11 cellular contexts compared by ENCODE assay signal in genomic region chr9:130766904-130767262, GRCh38.
DNase-seq lines count a peak whose midpoint lies in the region; ATAC-seq, FAIRE-seq and TF ChIP-seq lines count a peak whose summit lies in the region.
"Had no signal": no experiment of that assay in that cellular context is flagged by ENCODE, and none has a peak within 500 bp of the region (broad histone marks: within the 10 kb centered on the region; RNA-seq: fewer than 3 reads in every experiment).

No MANE protein-coding gene starts in this region.

- H3K4me3 ChIP-seq in K562 (no peak overlapping the region), thyroid gland (replicated peaks in 1 of 3) (no peak overlapping the region)

- TF ChIP-seq CTCF in K562 (IDR thresholded peaks at IDR 0.05 in 2 of 3, conservative IDR thresholded peaks at IDR 0.05 in 1 of 3; ENCODE audit: insufficient read depth in 2 of 3, low read depth in 1 of 3, low read length in 3 of 3), result no peak
- TF ChIP-seq CTCF in thyroid gland (IDR thresholded peaks at IDR 0.05), result no peak

- no TSS peak for BruUV-seq in K562 (replicated peaks; lab: Mats Ljungman, UMichigan)

- H3K9me3 Mint-ChIP-seq in activated T-cell treated with anti-CD3 and anti-CD28 coated beads, Interleukin-2, amount 50 U/mL, for 72 hours, result no peaks in the 10 kb centered on the region

- H3K27me3 ChIP-seq in K562 (ENCODE audit: control insufficient read depth in 2 of 2, insufficient read depth in 2 of 2, low read length in 2 of 2) (no peaks in the 10 kb centered on the region), thyroid gland (no peaks in the 10 kb centered on the region)

- TF ChIP-seq RAD21 in K562 (CRISPR knock-in tag; conservative IDR thresholded peaks at IDR 0.05 in 1 of 2, IDR thresholded peaks at IDR 0.05 in 1 of 2), result no peak

- no peaks in the 10 kb centered on the region for H3K9me1 ChIP-seq in K562 (ENCODE audit: control insufficient read depth, insufficient read depth, low read length)

- POLR2A ChIA-PET in K562 (lab: Yijun Ruan, JAX), result interaction anchor here (0.5 to 5.9 kb wide), 19 partner anchors 10 to 358 kb away, joined by 3 to 60 read pairs (median 4); partner anchors contain the start of gene NUP214

- H3K4me1 Mint-ChIP-seq in activated T-cell treated with anti-CD3 and anti-CD28 coated beads, Interleukin-2, amount 50 U/mL, for 72 hours (ENCODE audit: low read depth), result peaks cover 46% of the 10 kb centered on the region

- H3K4me1 ChIP-seq in K562 (replicated peaks in 1 of 2; ENCODE audit: control insufficient read depth in 2 of 2, insufficient read depth in 2 of 2, low read length in 2 of 2), result peaks cover 6 to 9% of the 10 kb centered on the region in 2 experiments; a peak in 4 of 5 replicates
- peaks cover 14 to 39% of the 10 kb centered on the region in 2 donors for H3K4me1 ChIP-seq in thyroid gland

- H3K9me3 ChIP-seq in K562 (replicated peaks; ENCODE audit: control insufficient read depth, insufficient read depth, low read depth, low read length) (no peaks in the 10 kb centered on the region), thyroid gland (no peaks in the 10 kb centered on the region)

- FAIRE-seq in K562 (lab: Jason Lieb, UNC), result no peak

- H4K20me1 ChIP-seq in K562 (replicated peaks; ENCODE audit: control insufficient read depth, insufficient read depth, low read length), result peaks cover 16% of the 10 kb centered on the region

- no peaks in the 10 kb centered on the region for H3K27me3 Mint-ChIP-seq in activated T-cell treated with anti-CD3 and anti-CD28 coated beads, Interleukin-2, amount 50 U/mL, for 72 hours (ENCODE audit: low read depth)

- no peak overlapping the region for H3K4me3 Mint-ChIP-seq in activated T-cell treated with anti-CD3 and anti-CD28 coated beads, Interleukin-2, amount 50 U/mL, for 72 hours

- no peak overlapping the region for H3K4me2 ChIP-seq in K562 (ENCODE audit: insufficient read depth, low read length)

- H3K9ac ChIP-seq in K562 (ENCODE audit: insufficient read depth in 1 of 2, low read depth in 2 of 2, low read length in 2 of 2), result peak overlapping the region in 1 of 2 experiments; percentile 3; a peak in 1 of 4 replicates

- H3K27ac Mint-ChIP-seq in activated T-cell treated with anti-CD3 and anti-CD28 coated beads, Interleukin-2, amount 50 U/mL, for 72 hours, result peak overlapping the region; percentile 21

- in situ Hi-C loops in K562 (cut with MboI), result loop anchor here (5.0 kb wide), 1 partner anchor 50 kb away; no protein-coding TSS in a partner anchor

- DNase-seq in activated T-cell treated with anti-CD3 and anti-CD28 coated beads, Interleukin-2, amount 50 U/mL, for 72 hours, result no peak
- no peak for DNase-seq in activated T-cell treated with anti-CD3 and anti-CD28 coated beads, Interleukin-2, amount 50 U/mL, for 1 hour
- no peak for DNase-seq in K562 (ENCODE audit: extremely low read depth in 1 of 4, low spot score in 3 of 4)
- peak; percentile 20 for DNase-seq in mucosa of gallbladder (ENCODE audit: low spot score)
- DNase-seq in thyroid gland, result no peak
- no peak for DNase-seq in central memory CD4-positive, alpha-beta T cell
- DNase-seq: NCI-H2107, WERI-Rb-1 had no signal

- H3K27ac ChIP-seq in K562 (ENCODE audit: extremely low read depth, low read depth, low read length), result no peak overlapping the region
- peak overlapping the region; percentile 41 to 89 (median 80) for H3K27ac ChIP-seq in thyroid gland
- H3K27ac ChIP-seq: WERI-Rb-1 had no signal

- peaks cover 21% of the 10 kb centered on the region for H3K36me3 ChIP-seq in K562 (ENCODE audit: control insufficient read depth, insufficient read depth, low read length)
- no peaks in the 10 kb centered on the region for H3K36me3 ChIP-seq in thyroid gland
- H3K36me3 ChIP-seq: WERI-Rb-1 had no signal

- TF ChIP-seq POLR2A in K562 (conservative IDR thresholded peaks at IDR 0.05) (no peak), thyroid gland (IDR thresholded peaks at IDR 0.05) (no peak)

- TF ChIP-seq EP300 in K562 (IDR thresholded peaks at IDR 0.05; ENCODE audit: low read length), result no peak

- intact Hi-C loops in K562 (cut with micrococcal nuclease) (no loop called here), thyroid gland (cut with DNase I) (loop anchor here (5.0 to 10.0 kb wide), 2 partner anchors 52 to 170 kb away; partner anchors contain the start of gene FIBCD1)

- H3K79me2 ChIP-seq in K562 (ENCODE audit: control insufficient read depth, insufficient read depth, low read length), result no peaks in the 10 kb centered on the region

- WGBS in K562 (ENCODE audit: insufficient coverage, low coverage, missing lambda C conversion rate), result 73% methylated on average over 4 of the region's 4 CpGs
- WGBS in thyroid gland, 2 donors, result 71 to 75% methylated on average over 4 of the region's 4 CpGs

- H2AFZ ChIP-seq in K562 (ENCODE audit: low read depth, low read length), result no peak overlapping the region

- H3K36me3 Mint-ChIP-seq in activated T-cell treated with anti-CD3 and anti-CD28 coated beads, Interleukin-2, amount 50 U/mL, for 72 hours (ENCODE audit: insufficient read depth in 2 of 2), result no peaks in the 10 kb centered on the region

- CTCF ChIA-PET in K562 (lab: Yijun Ruan, JAX; ENCODE audit: low intra/inter-chr PET ratio), result interaction anchor here (12.9 kb wide), 1 partner anchor 94 kb away, joined by 636 read pairs; no protein-coding TSS in a partner anchor

- ATAC-seq in activated T-cell treated with anti-CD3 and anti-CD28 coated beads, Interleukin-2, amount 50 U/mL, for 72 hours (replicated peaks in 1 of 2), result no peak
- ATAC-seq in K562 (no peak), HG03045 (IDR thresholded peaks at IDR 0.05; ENCODE audit: unreplicated experiment) (no peak), GM18867 (IDR thresholded peaks at IDR 0.05; ENCODE audit: unreplicated experiment) (no peak)
- ATAC-seq: esophagus mucosa had no signal

TF ChIP-seq in K562, 482 proteins besides CTCF, POLR2A, EP300 and RAD21:
- TF ChIP-seq KHSRP (IDR thresholded peaks at IDR 0.05) (no peak), HMGXB4 (CRISPR knock-in tag; IDR thresholded peaks at IDR 0.05) (peak; percentile 15; the same call in 1 of the 2 replicates), ZNF584 (CRISPR knock-in tag; IDR thresholded peaks at IDR 0.05; ENCODE audit: low read depth) (no peak), IRF2 (CRISPR knock-in tag; IDR thresholded peaks at IDR 0.05) (no peak), MLX (CRISPR knock-in tag; conservative IDR thresholded peaks at IDR 0.05) (0 out of 4 replicates have a peak, but pooled peaks of 1 of the 2 experiments have one; percentile 45), ZBTB33 (CRISPR knock-in tag; IDR thresholded peaks at IDR 0.05) (no peak), FOXA3 (CRISPR knock-in tag; conservative IDR thresholded peaks at IDR 0.05 in 1 of 2, IDR thresholded peaks at IDR 0.05 in 1 of 2) (no peak)
- TF ChIP-seq, protein P1, sequence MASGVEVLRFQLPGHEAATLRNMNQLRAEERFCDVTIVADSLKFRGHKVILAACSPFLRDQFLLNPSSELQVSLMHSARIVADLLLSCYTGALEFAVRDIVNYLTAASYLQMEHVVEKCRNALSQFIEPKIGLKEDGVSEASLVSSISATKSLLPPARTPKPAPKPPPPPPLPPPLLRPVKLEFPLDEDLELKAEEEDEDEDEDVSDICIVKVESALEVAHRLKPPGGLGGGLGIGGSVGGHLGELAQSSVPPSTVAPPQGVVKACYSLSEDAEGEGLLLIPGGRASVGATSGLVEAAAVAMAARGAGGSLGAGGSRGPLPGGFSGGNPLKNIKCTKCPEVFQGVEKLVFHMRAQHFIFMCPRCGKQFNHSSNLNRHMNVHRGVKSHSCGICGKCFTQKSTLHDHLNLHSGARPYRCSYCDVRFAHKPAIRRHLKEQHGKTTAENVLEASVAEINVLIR (CRISPR knock-in tag; IDR thresholded peaks at IDR 0.05), result no peak
